Comparison of ENCODE assay signal across 1 cellular context in the genomic region with DNA sequence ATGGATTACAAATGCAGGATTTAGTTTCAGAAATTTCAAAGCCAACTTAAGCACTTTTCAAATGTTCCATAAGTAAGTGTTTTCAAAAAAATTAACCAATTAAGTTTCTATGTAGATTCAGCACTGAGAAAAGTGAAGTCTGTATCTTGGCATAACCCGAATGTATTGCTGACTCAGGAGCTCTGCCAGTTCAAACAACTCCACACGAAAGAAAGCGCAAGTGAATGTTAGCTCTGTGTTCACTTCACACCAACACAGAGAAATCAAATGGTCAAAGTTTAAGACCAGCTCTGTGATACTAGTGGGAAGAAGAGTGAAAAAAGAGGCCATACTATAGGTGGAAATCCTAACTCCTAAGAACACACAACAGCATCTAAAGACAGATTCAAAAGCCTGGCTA.
TF ChIP-seq lines count a peak whose summit lies in the region.

No MANE protein-coding gene starts in this region.

TF ChIP-seq in GM23338, 12 proteins besides CTCF, POLR2A, EP300 and RAD21 (continued from another document):
- TF ChIP-seq ZNF462 (CRISPR knock-in tag; IDR thresholded peaks at IDR 0.05): no peak
- no peak for TF ChIP-seq STAT1 (IDR thresholded peaks at IDR 0.05; ENCODE audit: unreplicated experiment)
- TF ChIP-seq NANOG (IDR thresholded peaks at IDR 0.05; ENCODE audit: borderline replicate concordance): no peak
- TF ChIP-seq, protein P1, sequence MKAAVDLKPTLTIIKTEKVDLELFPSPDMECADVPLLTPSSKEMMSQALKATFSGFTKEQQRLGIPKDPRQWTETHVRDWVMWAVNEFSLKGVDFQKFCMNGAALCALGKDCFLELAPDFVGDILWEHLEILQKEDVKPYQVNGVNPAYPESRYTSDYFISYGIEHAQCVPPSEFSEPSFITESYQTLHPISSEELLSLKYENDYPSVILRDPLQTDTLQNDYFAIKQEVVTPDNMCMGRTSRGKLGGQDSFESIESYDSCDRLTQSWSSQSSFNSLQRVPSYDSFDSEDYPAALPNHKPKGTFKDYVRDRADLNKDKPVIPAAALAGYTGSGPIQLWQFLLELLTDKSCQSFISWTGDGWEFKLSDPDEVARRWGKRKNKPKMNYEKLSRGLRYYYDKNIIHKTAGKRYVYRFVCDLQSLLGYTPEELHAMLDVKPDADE (IDR thresholded peaks at IDR 0.05): no peak
- no peak for TF ChIP-seq CREB1 (CRISPR knock-in tag; IDR thresholded peaks at IDR 0.05; ENCODE audit: low read depth)
- TF ChIP-seq REST (IDR thresholded peaks at IDR 0.05; ENCODE audit: unreplicated experiment): no peak
- no peak for TF ChIP-seq ZNF114 (CRISPR knock-in tag; IDR thresholded peaks at IDR 0.05)
- no peak for TF ChIP-seq POLR2AphosphoS5 (IDR thresholded peaks at IDR 0.05; ENCODE audit: low read depth)
TF ChIP-seq in GM23338: peak in this region for 0.
